Comparison of ENCODE assay signal across 8 cellular contexts in genomic region chr12:110582286-110583136, GRCh38. TPM values are rescaled to one million over a fixed set of nuclear protein-coding genes. Genes with fewer than 3 reads are reported as not detected.
DNase-seq lines count a peak whose midpoint lies in the region; ATAC-seq, FAIRE-seq and TF ChIP-seq lines count a peak whose summit lies in the region.

No MANE protein-coding gene starts in this region.

- H3K36me3 ChIP-seq in MG63 (no peaks in the 10 kb centered on the region), duodenal mucosa (ENCODE audit: control insufficient read depth in 1 of 2, insufficient read depth in 2 of 2, low read length in 2 of 2) (no peaks in the 10 kb centered on the region)

- no peak; the same call in 1 of the 2 replicates for TF ChIP-seq POLR2A in GM12891 (IDR thresholded peaks at IDR 0.05; ENCODE audit: low read depth, low read length)

- peak; percentile 80 for FAIRE-seq in GM12891 (lab: Jason Lieb, UNC)

- peaks cover 47 to 50% of the 10 kb centered on the region in 2 donors for H3K4me1 ChIP-seq in duodenal mucosa (ENCODE audit: control insufficient read depth in 1 of 2, insufficient read depth in 2 of 2, low read length in 2 of 2)

- DNase-seq in GM12891 (ENCODE audit: insufficient read length, low spot score): peak; percentile 35
- DNase-seq in MG63: peak; percentile 59
- DNase-seq in activated CD4-positive, alpha-beta T cell treated with anti-CD3 and anti-CD28 coated beads, Interleukin-2, amount 50 U/mL, for 24 hours (ENCODE audit: low read depth in 1 of 2, low spot score in 1 of 2): peak; percentile 53 to 71
- peak; percentile 68 for DNase-seq in medulla oblongata (ENCODE audit: extremely low spot score)
- peak; percentile 70 to 75 (median 74) for DNase-seq in stimulated activated CD4-positive, alpha-beta T cell treated with anti-CD3 and anti-CD28 coated beads, TNF-alpha, amount 100 ng/mL, for 4 hours (ENCODE audit: low read depth in 3 of 3)
- DNase-seq in GF-D8 (lab: John Stamatoyannopoulos, UW): no peak

- H3K9ac ChIP-seq in duodenal mucosa (ENCODE audit: low read depth in 1 of 2, low read length in 2 of 2): peak overlapping the region; percentile 82 to 84

- peak overlapping the region; percentile 91 for H3K4me3 ChIP-seq in MG63
- H3K4me3 ChIP-seq in duodenal mucosa (ENCODE audit: low read depth in 1 of 2, low read length in 2 of 2): peak overlapping the region; percentile 88 to 93

- H3K27me3 ChIP-seq in MG63: no peaks in the 10 kb centered on the region
- H3K27me3 ChIP-seq in duodenal mucosa (ENCODE audit: control insufficient read depth in 1 of 2, insufficient read depth in 2 of 2, low read length in 2 of 2): no peaks in the 10 kb centered on the region

- ATAC-seq in GM21825 (IDR thresholded peaks at IDR 0.05; ENCODE audit: unreplicated experiment): peak; percentile 42

- H3K9me3 ChIP-seq in MG63 (no peaks in the 10 kb centered on the region), duodenal mucosa (ENCODE audit: control insufficient read depth in 1 of 2, low read length in 2 of 2) (no peaks in the 10 kb centered on the region)

- peak overlapping the region; percentile 88 for H3K27ac ChIP-seq in duodenal mucosa (ENCODE audit: low read depth, low read length)

TF ChIP-seq in GM12891, 5 proteins besides CTCF, POLR2A, EP300 and RAD21:
- no peak; the same call in 1 of the 2 replicates for TF ChIP-seq POLR2AphosphoS5 (IDR thresholded peaks at IDR 0.05; ENCODE audit: low read depth, low read length)
- no peak for TF ChIP-seq POU2F2 (IDR thresholded peaks at IDR 0.05; ENCODE audit: low read depth, low read length)
- peak; percentile 39 for TF ChIP-seq PAX5 (IDR thresholded peaks at IDR 0.05; ENCODE audit: insufficient read depth, low read length, severe bottlenecking)
- TF ChIP-seq SPI1 (IDR thresholded peaks at IDR 0.05; ENCODE audit: low read depth, low read length): peak; percentile 27; the same call in 1 of the 2 replicates
- no peak for TF ChIP-seq TAF1 (IDR thresholded peaks at IDR 0.05; ENCODE audit: low read depth, low read length)
TF ChIP-seq in GM12891: peak in this region for 2.

RNA-seq across cellular contexts. Expression of gene PPTC7, which starts 0.6 kb away (rescaled TPM):
- polyA plus RNA-seq in GM12891 (2012; ENCODE audit: low read depth, missing spikeins): 18.9 TPM
- 4.4 and 11.0 TPM in 2 replicates for total RNA-seq in MG63 (2014; rRNA removed; shearing (Covaris generic); ENCODE audit: low replicate concordance)

RNA-seq across cellular contexts. Expression of gene TCTN1, which starts 31.4 kb away (rescaled TPM):
- polyA plus RNA-seq in GM12891 (2012; ENCODE audit: low read depth, missing spikeins): 22.4 TPM
- total RNA-seq in MG63 (2014; rRNA removed; shearing (Covaris generic); ENCODE audit: low replicate concordance): 19.6 and 47.5 TPM in 2 replicates
